24 cellular contexts compared by ENCODE assay signal in genomic region chr11:19329910-19330309, GRCh38.
DNase-seq lines count a peak whose midpoint lies in the region; ATAC-seq, FAIRE-seq and TF ChIP-seq lines count a peak whose summit lies in the region.
"Had no signal": no experiment of that assay in that cellular context is flagged by ENCODE, and none has a peak within 500 bp of the region (broad histone marks: within the 10 kb centered on the region; RNA-seq: fewer than 3 reads in every experiment).

No MANE protein-coding gene starts in this region.

- CTCF ChIA-PET in GM12878 (lab: Yijun Ruan, JAX): interaction anchor here (1.0 to 1.5 kb wide), 2 partner anchors 17 to 259 kb away, joined by 3 read pairs; no protein-coding TSS in a partner anchor

- H2AFZ ChIP-seq in KMS-11 (ENCODE audit: low read depth) (no peak overlapping the region), GM12878 (ENCODE audit: control insufficient read depth, low read depth, low read length) (no peak overlapping the region)

- no peak overlapping the region for H3K4me3 ChIP-seq in BLaER1 treated with 17β-estradiol and CSF1 and Interleukin-3, amounts not matched to agents 10 nM and 100 nM
- H3K4me3 ChIP-seq in KMS-11 (IDR thresholded peaks at IDR 0.05; ENCODE audit: insufficient read depth, low read depth, low read length) (no peak overlapping the region), GM12878 (no peak overlapping the region), fibroblast of the aortic adventitia (ENCODE audit: low read depth, low read length) (no peak overlapping the region)

- ATAC-seq in GM12878: no peak

- no peak for TF ChIP-seq POLR2A in GM12878 (IDR thresholded peaks at IDR 0.05; ENCODE audit: low read depth, low read length)

- H3K9me3 ChIP-seq in BLaER1 treated with 17β-estradiol and CSF1 and Interleukin-3, amounts not matched to agents 10 nM and 100 nM (replicated peaks in 1 of 11): no peaks in the 10 kb centered on the region
- no peaks in the 10 kb centered on the region; the same call in 2 of the 3 replicates for H3K9me3 ChIP-seq in GM12878 (replicated peaks; ENCODE audit: control insufficient read depth, insufficient read depth, low read length)
- H3K9me3 ChIP-seq: BE2C had no signal

- no peak for TF ChIP-seq CTCF in KMS-11 (conservative IDR thresholded peaks at IDR 0.05; ENCODE audit: low read depth, low read length)
- no peak for TF ChIP-seq CTCF in GM12878 (IDR thresholded peaks at IDR 0.05 in 2 of 3, conservative IDR thresholded peaks at IDR 0.05 in 1 of 3; ENCODE audit: control insufficient read depth in 2 of 3, extremely low read depth in 1 of 3, insufficient read depth in 1 of 3, low read depth in 3 of 3, low read length in 3 of 3)
- TF ChIP-seq CTCF in fibroblast of the aortic adventitia (IDR thresholded peaks at IDR 0.05; ENCODE audit: insufficient read depth, low read length): no peak

- POLR2A ChIA-PET in GM12878 (lab: Charles Lee): no interaction called here

- no peak overlapping the region for H3K27ac ChIP-seq in BLaER1 treated with 17β-estradiol and CSF1 and Interleukin-3, amounts not matched to agents 10 nM and 100 nM
- H3K27ac ChIP-seq in KMS-11 (no peak overlapping the region), GM12878 (ENCODE audit: control insufficient read depth, insufficient read depth) (no peak overlapping the region)

- no peaks in the 10 kb centered on the region for H3K27me3 ChIP-seq in BLaER1 treated with 17β-estradiol and CSF1 and Interleukin-3, amounts not matched to agents 10 nM and 100 nM
- H3K27me3 ChIP-seq in KMS-11 (ENCODE audit: insufficient read depth, low read depth) (no peaks in the 10 kb centered on the region), GM12878 (replicated peaks in 1 of 2; ENCODE audit: control insufficient read depth in 2 of 2, insufficient read depth in 2 of 2, low read length in 1 of 2) (no peaks in the 10 kb centered on the region)
- H3K27me3 ChIP-seq: BE2C had no signal

- in situ Hi-C loops in GM12878 (cut with MboI): no loop called here

- H3K9ac ChIP-seq in BLaER1 treated with 17β-estradiol and CSF1 and Interleukin-3, amounts not matched to agents 10 nM and 100 nM: peak overlapping the region in 1 of 11 experiments; percentile 39; a peak in 1 of 22 replicates
- H3K9ac ChIP-seq in KMS-11: no peak overlapping the region
- H3K9ac ChIP-seq in GM12878 (ENCODE audit: control insufficient read depth, insufficient read depth, low read length): no peak overlapping the region

- H3K4me1 ChIP-seq in BLaER1 treated with 17β-estradiol and CSF1 and Interleukin-3, amounts not matched to agents 10 nM and 100 nM: peaks cover 0 to 69% (median 34%) of the 10 kb centered on the region in 10 experiments; a peak in 16 of 20 replicates
- H3K4me1 ChIP-seq in KMS-11 (ENCODE audit: low read depth, poor library complexity, severe bottlenecking): peaks cover 88% of the 10 kb centered on the region
- peaks cover 38% of the 10 kb centered on the region for H3K4me1 ChIP-seq in GM12878 (ENCODE audit: control insufficient read depth, insufficient read depth, low read length)
- H3K4me1 ChIP-seq: BE2C had no signal

- peak overlapping the region in 10 of 11 experiments; percentile 3 to 87 (median 72); a peak in 17 of 22 replicates for H3K4me2 ChIP-seq in BLaER1 treated with 17β-estradiol and CSF1 and Interleukin-3, amounts not matched to agents 10 nM and 100 nM
- peak overlapping the region; percentile 37 for H3K4me2 ChIP-seq in KMS-11
- no peak overlapping the region for H3K4me2 ChIP-seq in GM12878 (ENCODE audit: control insufficient read depth, insufficient read depth)

- H3K36me3 ChIP-seq in BLaER1 treated with 17β-estradiol and CSF1 and Interleukin-3, amounts not matched to agents 10 nM and 100 nM: no peaks in the 10 kb centered on the region
- no peaks in the 10 kb centered on the region for H3K36me3 ChIP-seq in KMS-11 (ENCODE audit: insufficient read depth)
- no peaks in the 10 kb centered on the region for H3K36me3 ChIP-seq in GM12878 (ENCODE audit: control insufficient read depth in 2 of 2, insufficient read depth in 2 of 2, low read length in 1 of 2)
- H3K36me3 ChIP-seq: BE2C had no signal

- RAD21 ChIA-PET in GM12878 (lab: Charles Lee; ENCODE audit: unreplicated experiment): interaction anchor here (0.6 to 2.1 kb wide), 3 partner anchors 102 to 531 kb away, joined by 3 to 6 read pairs (median 4); no protein-coding TSS in a partner anchor

- no peak for TF ChIP-seq EP300 in GM12878 (IDR thresholded peaks at IDR 0.05; ENCODE audit: borderline replicate concordance in 1 of 2, control insufficient read depth in 1 of 2, low read depth in 2 of 2, low read length in 2 of 2)

- peak; percentile 54 for FAIRE-seq in GM12878 (lab: Jason Lieb, UNC)
- FAIRE-seq: A204.1, GM19239 had no signal

- BruUV-seq in GM12878 (replicated peaks; lab: Mats Ljungman, UMichigan): no TSS peak

- DNase-seq in GM12878 (ENCODE audit: low read depth, low spot score) (no peak), fibroblast of the aortic adventitia (ENCODE audit: low read depth) (peak; percentile 57), DMS 273 treated with DMSO at 0.1 percent for 48 hours (lab: John Stamatoyannopoulos, UW) (no peak), SKM-1 treated with dmso at 0.1 percent for 144 hours (lab: John Stamatoyannopoulos, UW; ENCODE audit: unreplicated experiment) (no peak), pons (ENCODE audit: low spot score) (no peak), NCI-H1436 (lab: John Stamatoyannopoulos, UW) (no peak)
- DNase-seq: 8988T; ACHN; BE2C; C1 segment of cervical spinal cord; CD4-positive, alpha-beta memory T cell; CD4-positive, CD25-positive, alpha-beta regulatory T cell; CD8-positive, alpha-beta memory T cell; COR-L47; DMS153; DMS53; DMS79; DND-41; EL; GDM1 had no signal

- TF ChIP-seq RAD21 in GM12878 (IDR thresholded peaks at IDR 0.05; ENCODE audit: insufficient read depth, low read depth, low read length): no peak

- intact Hi-C loops in GM12878 (cut with micrococcal nuclease; ENCODE audit: unreplicated experiment): loop anchor here (5.0 kb wide), 1 partner anchor 102 kb away; no protein-coding TSS in a partner anchor

- no peaks in the 10 kb centered on the region for H3K79me2 ChIP-seq in KMS-11 (ENCODE audit: insufficient read depth, low read depth)
- no peaks in the 10 kb centered on the region for H3K79me2 ChIP-seq in GM12878 (ENCODE audit: control insufficient read depth, insufficient read depth, low read length)

- WGBS in GM12878 (ENCODE audit: insufficient coverage, insufficient replicate concordance, low lambda C conversion rate, missing lambda C conversion rate): 6% methylated on average over 1 of the region's 1 CpG

- SMC1A ChIA-PET in GM12878 (lab: Charles Lee; ENCODE audit: uncharacterized antibody, unreplicated experiment): interaction anchor here (1.1 to 5.1 kb wide), 4 partner anchors 37 to 224 kb away, joined by 3 to 24 read pairs (median 4); no protein-coding TSS in a partner anchor

- H4K20me1 ChIP-seq in BLaER1 treated with 17β-estradiol and CSF1 and Interleukin-3, amounts not matched to agents 10 nM and 100 nM: no peaks in the 10 kb centered on the region; a peak in 1 of 22 replicates
- H4K20me1 ChIP-seq in KMS-11 (ENCODE audit: insufficient read depth): no peaks in the 10 kb centered on the region
- H4K20me1 ChIP-seq in GM12878 (ENCODE audit: control insufficient read depth, insufficient read depth): no peaks in the 10 kb centered on the region

TF ChIP-seq in GM12878, 131 proteins besides CTCF, POLR2A, EP300 and RAD21:
- TF ChIP-seq IKZF1 (conservative IDR thresholded peaks at IDR 0.05) (0 out of 2 replicates have a peak, but pooled peaks have one; percentile 11), JUNB (IDR thresholded peaks at IDR 0.05) (peak; percentile 68), EED (IDR thresholded peaks at IDR 0.05; ENCODE audit: low read depth) (0 out of 2 replicates have a peak, but pooled peaks have one; percentile 27), IRF4 (IDR thresholded peaks at IDR 0.05; ENCODE audit: low read depth, low read length) (0 out of 2 replicates have a peak, but pooled peaks have one; percentile 29), TCF3 (IDR thresholded peaks at IDR 0.05; ENCODE audit: borderline replicate concordance, insufficient read depth, low read depth, low read length) (no peak), RUNX3 (IDR thresholded peaks at IDR 0.05; ENCODE audit: low read length) (peak; percentile 32; the same call in 1 of the 2 replicates), BRCA1 (IDR thresholded peaks at IDR 0.05; ENCODE audit: low read depth, low read length) (no peak), BCL11A (IDR thresholded peaks at IDR 0.05; ENCODE audit: low read depth, low read length) (0 out of 2 replicates have a peak, but pooled peaks have one; percentile 26)
